8 cellular contexts compared by ENCODE assay signal in genomic region chr1:27568247-27569087, GRCh38. TPM values are rescaled to one million over a fixed set of nuclear protein-coding genes. Genes with fewer than 3 reads are reported as not detected.
DNase-seq lines count a peak whose midpoint lies in the region; ATAC-seq lines count a peak whose summit lies in the region.

No MANE protein-coding gene starts in this region.

- H3K9me3 ChIP-seq in ES-I3 (ENCODE audit: control insufficient read depth, insufficient read depth, low read length): no peaks in the 10 kb centered on the region

- peak; percentile 78 for ATAC-seq in left ventricle myocardium superior

- H3K9ac ChIP-seq in ES-I3 (ENCODE audit: low read depth, low read length): peak overlapping the region; percentile 7

- no peaks in the 10 kb centered on the region for H3K36me3 ChIP-seq in ES-I3 (ENCODE audit: insufficient read depth, low read length)

- peaks cover 65% of the 10 kb centered on the region for H3K4me1 ChIP-seq in ES-I3 (ENCODE audit: insufficient read depth, low read length)

- DNase-seq in H4 (ENCODE audit: low spot score) (peak; percentile 90), LoVo (ENCODE audit: low spot score) (peak; percentile 97), T-helper 1 cell (peak; percentile 91 to 96 (median 93)), amniotic stem cell (lab: John Stamatoyannopoulos, UW) (peak; percentile 51), left ventricle myocardium superior (peak; percentile 98), retina (peak; percentile 91), pons (ENCODE audit: low spot score) (no peak)

- intact Hi-C loops in left ventricle myocardium superior (cut with micrococcal nuclease): no loop called here

RNA-seq across cellular contexts. Expression of gene AHDC1, which starts 35.5 kb away (rescaled TPM):
- total RNA-seq in H4 (2014; rRNA removed; shearing (Covaris generic)): 2.0 and 3.6 TPM in 2 replicates
- 42.8 TPM for total RNA-seq in left ventricle myocardium superior
